12 cellular contexts compared by ENCODE assay signal in the genomic region with DNA sequence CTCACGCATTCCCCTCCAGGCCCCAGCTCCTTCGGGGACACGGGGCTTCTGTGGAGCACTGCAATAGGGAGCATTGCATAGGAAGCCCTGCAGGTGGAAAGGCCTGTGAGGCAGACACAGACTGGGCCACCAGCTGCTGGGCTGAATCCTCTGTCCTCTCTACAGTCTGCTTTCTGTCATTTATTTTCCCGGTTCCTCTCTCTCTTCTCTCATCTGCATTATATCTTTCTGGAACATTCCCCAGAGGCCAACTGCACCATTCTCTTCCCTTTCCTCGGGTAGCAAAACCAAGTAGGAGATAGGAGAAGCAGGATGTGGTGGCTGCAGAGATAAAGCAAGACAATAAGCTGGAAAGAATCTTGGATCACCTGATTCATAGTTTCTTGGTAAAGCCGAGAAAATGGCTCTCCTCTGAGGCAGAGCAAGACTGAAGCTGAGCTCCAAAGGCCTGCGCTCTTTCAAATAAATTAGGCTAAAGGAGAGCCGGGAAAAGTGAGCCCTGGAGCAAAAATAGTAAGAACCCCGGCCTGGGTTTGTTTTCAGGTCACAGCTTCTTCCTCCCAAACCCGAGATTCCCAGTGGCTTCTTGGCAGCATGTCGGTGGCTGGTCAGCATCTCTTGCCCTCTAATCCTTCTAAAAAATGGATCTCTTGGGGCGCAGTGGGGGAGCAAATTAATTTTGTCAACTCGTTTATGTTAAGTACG. TPM values are rescaled to one million over a fixed set of nuclear protein-coding genes. Genes with fewer than 3 reads are reported as not detected.
DNase-seq lines count a peak whose midpoint lies in the region; ATAC-seq, FAIRE-seq and TF ChIP-seq lines count a peak whose summit lies in the region.
"Had no signal": no experiment of that assay in that cellular context is flagged by ENCODE, and none has a peak within 500 bp of the region (broad histone marks: within the 10 kb centered on the region; RNA-seq: fewer than 3 reads in every experiment).

No MANE protein-coding gene starts in this region.

- no peak overlapping the region for H2BK15ac ChIP-seq in mesenchymal stem cell (ENCODE audit: low read depth, poor library complexity, severe bottlenecking)

- H4K8ac ChIP-seq in mesenchymal stem cell (ENCODE audit: low read length): peak overlapping the region; percentile 40

- H3K27ac Mint-ChIP-seq in stimulated activated memory B cell treated with anti-CD40 and anti-IgM and Interleukin-4, amounts not matched to agents 10 μg/mL and 1 μg/mL and 100 μg/mL, for 72 hours: no peak overlapping the region
- H3K27ac Mint-ChIP-seq: stimulated activated naive CD8-positive, alpha-beta T cell treated with anti-CD3 and anti-CD28 coated beads, Interleukin-15, amount 100 ng/mL, for 72 hours; T-helper 1 cell treated with Interleukin-12 subunit alpha and Interleukin-12 subunit beta and Interleukin-4 antibody, amounts not matched to agents 30 μg/mL and 1 μg/mL, for 36 hours had no signal

- no peak overlapping the region for H4K91ac ChIP-seq in mesenchymal stem cell (ENCODE audit: low read length)

- no peak for FAIRE-seq in RCC 7860 (lab: Jason Lieb, UNC)

- H2BK120ac ChIP-seq in mesenchymal stem cell (ENCODE audit: low read depth, low read length): no peak overlapping the region

- H3K9me3 ChIP-seq in mesenchymal stem cell (ENCODE audit: control insufficient read depth, low read length) (no peaks in the 10 kb centered on the region), upper lobe of right lung (no peaks in the 10 kb centered on the region)

- H3K4me3 ChIP-seq in mesenchymal stem cell (ENCODE audit: insufficient read depth in 1 of 2, low read depth in 1 of 2, low read length in 2 of 2) (no peak overlapping the region), upper lobe of right lung (no peak overlapping the region)

- no peak overlapping the region for H2AFZ ChIP-seq in mesenchymal stem cell (ENCODE audit: low read depth, low read length)

- H3K18ac ChIP-seq in mesenchymal stem cell (ENCODE audit: low read depth in 1 of 2, low read length in 2 of 2): peak overlapping the region; percentile 0 to 21

- H3K9ac ChIP-seq in mesenchymal stem cell (ENCODE audit: low read length): peak overlapping the region; percentile 26

- peak; percentile 7 for DNase-seq in RCC 7860 (ENCODE audit: low spot score)
- DNase-seq in dermis microvascular lymphatic vessel endothelial cell (ENCODE audit: low read depth in 2 of 2): peak; percentile 10 to 71
- no peak for DNase-seq in mesenchymal stem cell
- DNase-seq in upper lobe of right lung: no peak
- DNase-seq in 8988T: no peak
- DNase-seq: activated T-cell treated with anti-CD3 and anti-CD28 coated beads, Interleukin-2, amount 50 U/mL, for 1 hour; effector memory CD4-positive, alpha-beta T cell had no signal

- peak overlapping the region in 1 of 2 experiments; percentile 73 for H3K4ac ChIP-seq in mesenchymal stem cell (ENCODE audit: low read depth in 1 of 2, low read length in 2 of 2)

- peaks cover 4% of the 10 kb centered on the region for H3K79me1 ChIP-seq in mesenchymal stem cell (replicated peaks; ENCODE audit: low read length, poor library complexity, severe bottlenecking)

- no peaks in the 10 kb centered on the region for H3K36me3 Mint-ChIP-seq in stimulated activated memory B cell treated with anti-CD40 and anti-IgM and Interleukin-4, amounts not matched to agents 10 μg/mL and 1 μg/mL and 100 μg/mL, for 72 hours

- H3K27me3 Mint-ChIP-seq in stimulated activated memory B cell treated with anti-CD40 and anti-IgM and Interleukin-4, amounts not matched to agents 10 μg/mL and 1 μg/mL and 100 μg/mL, for 72 hours: peaks cover 7% of the 10 kb centered on the region

- peak overlapping the region; percentile 59 for H2AK5ac ChIP-seq in mesenchymal stem cell (ENCODE audit: low read length, severe bottlenecking)

- ATAC-seq in upper lobe of right lung (no peak), HG02588 (IDR thresholded peaks at IDR 0.05; ENCODE audit: unreplicated experiment) (no peak)
- no peak for ATAC-seq in stimulated activated memory B cell treated with anti-CD40 and anti-IgM and Interleukin-4, amounts not matched to agents 10 μg/mL and 1 μg/mL and 100 μg/mL, for 72 hours

- no peaks in the 10 kb centered on the region for H3K27me3 ChIP-seq in mesenchymal stem cell (ENCODE audit: control insufficient read depth in 1 of 2, insufficient read depth in 1 of 2, low read length in 2 of 2)
- H3K27me3 ChIP-seq in upper lobe of right lung: no peaks in the 10 kb centered on the region

- H3K4me1 ChIP-seq in mesenchymal stem cell (ENCODE audit: control insufficient read depth, insufficient read depth, low read depth, low read length): peaks cover 11% of the 10 kb centered on the region
- H3K4me1 ChIP-seq in upper lobe of right lung: peaks cover 25% of the 10 kb centered on the region

- H3K9me3 Mint-ChIP-seq in stimulated activated memory B cell treated with anti-CD40 and anti-IgM and Interleukin-4, amounts not matched to agents 10 μg/mL and 1 μg/mL and 100 μg/mL, for 72 hours: no peaks in the 10 kb centered on the region
- H3K9me3 Mint-ChIP-seq: stimulated activated naive CD8-positive, alpha-beta T cell treated with anti-CD3 and anti-CD28 coated beads, Interleukin-15, amount 100 ng/mL, for 72 hours; T-helper 1 cell treated with Interleukin-12 subunit alpha and Interleukin-12 subunit beta and Interleukin-4 antibody, amounts not matched to agents 30 μg/mL and 1 μg/mL, for 36 hours had no signal

- H3K36me3 ChIP-seq in mesenchymal stem cell (ENCODE audit: control insufficient read depth in 1 of 2, insufficient read depth in 2 of 2, low read depth in 1 of 2, low read length in 2 of 2) (no peaks in the 10 kb centered on the region), upper lobe of right lung (no peaks in the 10 kb centered on the region)

- intact Hi-C loops in upper lobe of right lung (cut with DNase I): loop anchor here (10.0 kb wide), 2 partner anchors 85 to 365 kb away; no protein-coding TSS in a partner anchor

- H3K4me2 ChIP-seq in mesenchymal stem cell (ENCODE audit: low read length, poor library complexity, severe bottlenecking): no peak overlapping the region

- H3K23ac ChIP-seq in mesenchymal stem cell (ENCODE audit: low read length in 2 of 2): no peak overlapping the region

- no peak overlapping the region for H2BK5ac ChIP-seq in mesenchymal stem cell (ENCODE audit: low read depth, low read length, poor library complexity, severe bottlenecking)

- no peak for TF ChIP-seq CTCF in upper lobe of right lung (IDR thresholded peaks at IDR 0.05)

- 85% methylated on average over 13 of the region's 14 CpGs for WGBS in mesenchymal stem cell

- no peak overlapping the region for H3K14ac ChIP-seq in mesenchymal stem cell (ENCODE audit: low read length in 2 of 2)

- peak overlapping the region; percentile 2 for H3K27ac ChIP-seq in mesenchymal stem cell (ENCODE audit: low read length, poor library complexity, severe bottlenecking)
- H3K27ac ChIP-seq in upper lobe of right lung: peak overlapping the region; percentile 69

- H3K4me3 Mint-ChIP-seq in stimulated activated memory B cell treated with anti-CD40 and anti-IgM and Interleukin-4, amounts not matched to agents 10 μg/mL and 1 μg/mL and 100 μg/mL, for 72 hours: no peak overlapping the region
- H3K4me3 Mint-ChIP-seq: stimulated activated naive CD8-positive, alpha-beta T cell treated with anti-CD3 and anti-CD28 coated beads, Interleukin-15, amount 100 ng/mL, for 72 hours; T-helper 1 cell treated with Interleukin-12 subunit alpha and Interleukin-12 subunit beta and Interleukin-4 antibody, amounts not matched to agents 30 μg/mL and 1 μg/mL, for 36 hours had no signal

- no peaks in the 10 kb centered on the region for H3K4me1 Mint-ChIP-seq in stimulated activated memory B cell treated with anti-CD40 and anti-IgM and Interleukin-4, amounts not matched to agents 10 μg/mL and 1 μg/mL and 100 μg/mL, for 72 hours
- H3K4me1 Mint-ChIP-seq: stimulated activated naive CD8-positive, alpha-beta T cell treated with anti-CD3 and anti-CD28 coated beads, Interleukin-15, amount 100 ng/mL, for 72 hours had no signal

- peak overlapping the region in 1 of 2 experiments; percentile 73 for H2BK12ac ChIP-seq in mesenchymal stem cell (ENCODE audit: low read length in 2 of 2)

RNA-seq across cellular contexts. Expression of a gene that starts 5.3 kb away (rescaled TPM):
- total RNA-seq in dermis microvascular lymphatic vessel endothelial cell: not detected in 2 replicates
- 0.03 TPM for polyA plus RNA-seq in mesenchymal stem cell (2013, experiment 1 of 2)
- polyA plus RNA-seq in mesenchymal stem cell (2013, experiment 2 of 2): 0.03 TPM
- total RNA-seq in upper lobe of right lung: 0.49 TPM
- total RNA-seq: kidney epithelial cell had no signal

Comparison
In these comparisons a context has a peak if more than half of its experiments do, and no peak if none do; other contexts are left out.
1. DNase-seq: peak in RCC 7860 (single experiment) and dermis microvascular lymphatic vessel endothelial cell (2 of 2); none in mesenchymal stem cell (single experiment), upper lobe of right lung (single experiment) and 8988T (single experiment).